Comparison of ENCODE assay signal across 1 cellular context in genomic region chr4:182938213-182938645, GRCh38.
A peak's percentile ranks its signal among the peaks of the same experiment; 100 is the strongest.
TF ChIP-seq lines count a peak whose summit lies in the region.

No MANE protein-coding gene starts in this region.

TF ChIP-seq in HepG2, 621 proteins besides CTCF, POLR2A, EP300 and RAD21 (continued from another document):
- peak; percentile 59; the same call in 1 of the 2 replicates for TF ChIP-seq ZBED4 (CRISPR knock-in tag; IDR thresholded peaks at IDR 0.05; ENCODE audit: borderline replicate concordance)
- peak; percentile 65; the same call in 1 of the 2 replicates for TF ChIP-seq HOMEZ (CRISPR knock-in tag; IDR thresholded peaks at IDR 0.05; ENCODE audit: low read depth)
- TF ChIP-seq ERF (CRISPR knock-in tag; IDR thresholded peaks at IDR 0.05): peak; percentile 59; the same call in 1 of the 2 replicates
- peak; percentile 35; the same call in 1 of the 2 replicates for TF ChIP-seq NFKB2 (CRISPR knock-in tag; IDR thresholded peaks at IDR 0.05; ENCODE audit: borderline replicate concordance)
- peak; percentile 75 for TF ChIP-seq ZFY (CRISPR knock-in tag; IDR thresholded peaks at IDR 0.05)
- peak; percentile 65; the same call in 1 of the 2 replicates for TF ChIP-seq GATAD2A (CRISPR knock-in tag; IDR thresholded peaks at IDR 0.05)
- TF ChIP-seq MTF2 (CRISPR knock-in tag; IDR thresholded peaks at IDR 0.05; ENCODE audit: borderline replicate concordance): no peak
- no peak for TF ChIP-seq FOXA1 (IDR thresholded peaks at IDR 0.05)
- TF ChIP-seq FOXA1 (CRISPR knock-in tag; IDR thresholded peaks at IDR 0.05): peak; percentile 7; the same call in 1 of the 2 replicates
- TF ChIP-seq ZFX (CRISPR knock-in tag; IDR thresholded peaks at IDR 0.05; ENCODE audit: low read depth): peak; percentile 82
- TF ChIP-seq YEATS2 (CRISPR knock-in tag; IDR thresholded peaks at IDR 0.05; ENCODE audit: borderline replicate concordance): 0 out of 2 replicates have a peak, but pooled peaks have one; percentile 47
- no peak for TF ChIP-seq NFE2L2 (IDR thresholded peaks at IDR 0.05; ENCODE audit: low read length)
